8 cellular contexts compared by ENCODE assay signal in genomic region chr17:62478976-62479894, GRCh38. TPM values are rescaled to one million over a fixed set of nuclear protein-coding genes. Genes with fewer than 3 reads are reported as not detected.
DNase-seq lines count a peak whose midpoint lies in the region; ATAC-seq lines count a peak whose summit lies in the region.
"Not testable (repeated sequence)": the region's sequence is repeated elsewhere in the genome, so short reads cannot be mapped to it uniquely, and the experiment has no call there.

No MANE protein-coding gene starts in this region.

- not testable (repeated sequence) for H3K27me3 Mint-ChIP-seq in activated T-helper 17 cell treated with anti-CD3 and anti-CD28 coated beads, Interleukin-2, amount 50 U/mL, for 72 hours

- H3K27ac Mint-ChIP-seq in activated T-helper 17 cell treated with anti-CD3 and anti-CD28 coated beads, Interleukin-2, amount 50 U/mL, for 72 hours, result peak overlapping the region; percentile 97

- peaks cover 19 to 40% (median 29%) of the 10 kb centered on the region in 11 experiments; a peak in 21 of 22 replicates for H3K36me3 ChIP-seq in BLaER1 treated with 17β-estradiol and CSF1 and Interleukin-3, amounts not matched to agents 10 nM and 100 nM

- H3K27me3 ChIP-seq in BLaER1 treated with 17β-estradiol and CSF1 and Interleukin-3, amounts not matched to agents 10 nM and 100 nM, result not testable (repeated sequence)

- H3K4me3 Mint-ChIP-seq in activated T-helper 17 cell treated with anti-CD3 and anti-CD28 coated beads, Interleukin-2, amount 50 U/mL, for 72 hours, result peak overlapping the region; percentile 87

- peaks cover 14% of the 10 kb centered on the region for H3K4me1 Mint-ChIP-seq in activated T-helper 17 cell treated with anti-CD3 and anti-CD28 coated beads, Interleukin-2, amount 50 U/mL, for 72 hours

- peak; percentile 25 for DNase-seq in RKO (ENCODE audit: low spot score)
- not testable (repeated sequence) for DNase-seq in epithelial cell of prostate (ENCODE audit: low read depth, low spot score)
- DNase-seq in lung microvascular endothelial cell (ENCODE audit: low read depth in 2 of 2), result peak; percentile 13 to 35
- DNase-seq in stimulated activated CD4-positive, alpha-beta T cell treated with anti-CD3 and anti-CD28 coated beads, Interleukin-1b, Interleukin-23, amount 100 ng/mL, for 1 hour (ENCODE audit: low read depth in 2 of 2), result peak; percentile 2 to 13

- peak overlapping the region; percentile 96 to 98 (median 97) for H3K27ac ChIP-seq in BLaER1 treated with 17β-estradiol and CSF1 and Interleukin-3, amounts not matched to agents 10 nM and 100 nM
- H3K27ac ChIP-seq in epithelial cell of prostate, result peak overlapping the region; percentile 68

- peak overlapping the region; percentile 82 to 94 (median 86) for H3K4me3 ChIP-seq in BLaER1 treated with 17β-estradiol and CSF1 and Interleukin-3, amounts not matched to agents 10 nM and 100 nM

- H3K4me2 ChIP-seq in BLaER1 treated with 17β-estradiol and CSF1 and Interleukin-3, amounts not matched to agents 10 nM and 100 nM, result peak overlapping the region; percentile 72 to 90 (median 83)

- ATAC-seq in GM19452 (IDR thresholded peaks at IDR 0.05; ENCODE audit: unreplicated experiment), result peak; percentile 41
- peak; percentile 34 for ATAC-seq in HG03196 (IDR thresholded peaks at IDR 0.05; ENCODE audit: unreplicated experiment)
- ATAC-seq in activated T-helper 17 cell treated with anti-CD3 and anti-CD28 coated beads, Interleukin-2, amount 50 U/mL, for 72 hours (replicated peaks), result peak; percentile 38

- peak overlapping the region; percentile 96 to 99 (median 98) for H3K9ac ChIP-seq in BLaER1 treated with 17β-estradiol and CSF1 and Interleukin-3, amounts not matched to agents 10 nM and 100 nM

- H4K20me1 ChIP-seq in BLaER1 treated with 17β-estradiol and CSF1 and Interleukin-3, amounts not matched to agents 10 nM and 100 nM, result peaks cover 12 to 45% (median 37%) of the 10 kb centered on the region in 11 experiments; a peak in 19 of 22 replicates

- not testable (repeated sequence) for H3K9me3 ChIP-seq in BLaER1 treated with 17β-estradiol and CSF1 and Interleukin-3, amounts not matched to agents 10 nM and 100 nM (replicated peaks in 1 of 11)

- peaks cover 17 to 41% (median 26%) of the 10 kb centered on the region in 10 experiments for H3K4me1 ChIP-seq in BLaER1 treated with 17β-estradiol and CSF1 and Interleukin-3, amounts not matched to agents 10 nM and 100 nM

- not testable (repeated sequence) for H3K9me3 Mint-ChIP-seq in activated T-helper 17 cell treated with anti-CD3 and anti-CD28 coated beads, Interleukin-2, amount 50 U/mL, for 72 hours

- H3K36me3 Mint-ChIP-seq in activated T-helper 17 cell treated with anti-CD3 and anti-CD28 coated beads, Interleukin-2, amount 50 U/mL, for 72 hours (ENCODE audit: low read depth), result peaks cover 46% of the 10 kb centered on the region

RNA-seq across cellular contexts. Expression of gene TLK2, which starts 0.6 kb away (rescaled TPM):
- total RNA-seq in activated T-helper 17 cell treated with anti-CD3 and anti-CD28 coated beads, Interleukin-2, amount 50 U/mL, for 72 hours, result 10 to 100 TPM; 42.5 to 43.9 TPM
- total RNA-seq in lung microvascular endothelial cell, result 29.4 and 51.0 TPM in 2 replicates

RNA-seq across cellular contexts. Expression of gene METTL2A, which starts 55.5 kb away (rescaled TPM):
- 10 to 100 TPM; 21.2 to 30.3 TPM for total RNA-seq in activated T-helper 17 cell treated with anti-CD3 and anti-CD28 coated beads, Interleukin-2, amount 50 U/mL, for 72 hours
- total RNA-seq in lung microvascular endothelial cell, result 11.3 and 15.9 TPM in 2 replicates
